ENCODE assay signal across 8 cellular contexts in the genomic region with DNA sequence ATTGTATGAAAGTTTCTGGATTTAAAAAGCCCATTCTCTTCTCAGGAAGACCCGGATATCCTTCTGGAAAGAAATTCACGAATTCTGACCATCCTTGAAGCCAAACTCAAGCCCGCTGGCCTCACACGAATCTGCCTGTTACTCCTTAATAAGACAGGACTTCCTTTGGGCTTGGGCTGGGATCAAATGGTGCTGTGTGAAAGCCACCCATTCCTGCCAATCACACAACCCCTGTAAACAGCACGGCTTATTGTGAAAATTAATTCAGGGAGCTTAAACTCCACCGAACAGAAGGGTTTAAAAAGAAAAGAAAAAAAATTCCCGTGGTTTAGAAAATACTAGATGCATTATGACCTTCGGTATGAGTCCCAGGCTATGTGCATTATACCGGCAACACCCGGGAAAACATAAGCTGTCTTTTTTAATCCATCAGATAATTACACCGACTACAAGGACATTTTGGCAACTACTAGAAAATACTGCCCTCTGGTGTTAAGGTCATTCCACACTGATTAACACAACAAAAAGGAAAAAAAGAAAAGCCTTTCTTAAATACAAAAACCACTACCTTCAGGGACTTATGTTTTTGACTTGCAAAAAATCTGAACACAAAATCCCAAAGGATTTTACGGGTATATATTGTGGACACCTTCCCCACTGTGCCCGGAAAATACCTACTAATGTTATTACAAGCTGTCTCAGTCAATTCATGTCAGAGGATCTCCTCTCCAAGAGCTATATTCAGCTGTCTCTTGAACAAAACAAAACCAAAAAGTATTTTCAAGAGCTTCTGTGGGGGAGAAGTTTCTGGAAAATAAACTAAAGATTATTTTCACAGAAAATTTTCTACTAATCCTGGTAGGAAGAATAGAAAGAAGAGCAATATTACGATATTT.
DNase-seq lines count a peak whose midpoint lies in the region; ATAC-seq and TF ChIP-seq lines count a peak whose summit lies in the region.

No MANE protein-coding gene starts in this region.

- intact Hi-C loops in sciatic nerve (cut with DNase I): no loop called here

- no peak overlapping the region for H3K4me3 Mint-ChIP-seq in naive B cell

- no peaks in the 10 kb centered on the region for H3K9me3 Mint-ChIP-seq in naive B cell

- no peaks in the 10 kb centered on the region for H3K36me3 Mint-ChIP-seq in naive B cell

- DNase-seq in EH (ENCODE audit: low read depth) (peak; percentile 61), M059J (ENCODE audit: low read depth) (peak; percentile 71), RWPE1 (ENCODE audit: low spot score) (peak; percentile 41), epithelial cell of prostate (ENCODE audit: low read depth, low spot score) (peak; percentile 6), naive B cell (peak; percentile 21), T1000 (lab: John Stamatoyannopoulos, UW) (no peak), sciatic nerve (ENCODE audit: low spot score) (no peak)

- peak; percentile 66 for TF ChIP-seq CTCF in RWPE1 (conservative IDR thresholded peaks at IDR 0.05; ENCODE audit: low read depth)

- no peak overlapping the region for H3K27ac ChIP-seq in RWPE1
- H3K27ac ChIP-seq in epithelial cell of prostate: no peak overlapping the region

- POLR2A ChIA-PET in RWPE1 (lab: Yijun Ruan, JAX; ENCODE audit: low non-redundant PET): no interaction called here

- CTCF ChIA-PET in RWPE1 (lab: Yijun Ruan, JAX): interaction anchor here (0.5 to 3.9 kb wide), 34 partner anchors 9 to 1623 kb away, joined by 3 to 89 read pairs (median 3); no protein-coding TSS in a partner anchor

- no peak overlapping the region for H3K27ac Mint-ChIP-seq in naive B cell

- H3K4me1 Mint-ChIP-seq in naive B cell: no peaks in the 10 kb centered on the region

- peak in 1 of 2 donors; percentile 41 for ATAC-seq in naive B cell (ENCODE audit: low read depth in 2 of 2)
- ATAC-seq in GM18858 (IDR thresholded peaks at IDR 0.05; ENCODE audit: unreplicated experiment): no peak
- no peak for ATAC-seq in sciatic nerve

- H3K27me3 Mint-ChIP-seq in naive B cell: peaks cover 6 to 27% (median 20%) of the 10 kb centered on the region in 3 donors

Comparison
In these comparisons a context has a peak if more than half of its experiments do, and no peak if none do; other contexts are left out.
1. DNase-seq: peak in EH (single experiment), M059J (single experiment), RWPE1 (single experiment), epithelial cell of prostate (single experiment) and naive B cell (single experiment); none in T1000 (single experiment) and sciatic nerve (single experiment).